In genomic region chr4:148443550-148444295, GRCh38 we compare ENCODE assay signal across 8 cellular contexts. TPM values are rescaled to one million over a fixed set of nuclear protein-coding genes. Genes with fewer than 3 reads are reported as not detected.
DNase-seq lines count a peak whose midpoint lies in the region; ATAC-seq and TF ChIP-seq lines count a peak whose summit lies in the region.

No MANE protein-coding gene starts in this region.

- TF ChIP-seq CTCF in GM10266 (IDR thresholded peaks at IDR 0.05; ENCODE audit: control insufficient read depth, insufficient read depth, low read depth, missing control alignments) = no peak
- no peak for TF ChIP-seq CTCF in activated B cell treated with CpG ODN at 0.5 μM for 24 hours (IDR thresholded peaks at IDR 0.05)
- no peak for TF ChIP-seq CTCF in choroid plexus epithelial cell (conservative IDR thresholded peaks at IDR 0.05; ENCODE audit: low read depth, low read length)

- H3K4me3 Mint-ChIP-seq in activated B cell treated with CpG ODN at 0.5 μM for 24 hours (peak overlapping the region; percentile 92), memory B cell (peak overlapping the region; percentile 99)
- H3K4me3 Mint-ChIP-seq in stimulated activated naive B cell treated with anti-CD40 and anti-IgM and Interleukin-4, amounts not matched to agents 10 μg/mL and 1 μg/mL and 100 μg/mL, for 72 hours = peak overlapping the region; percentile 95 to 96

- H3K4me1 Mint-ChIP-seq in activated B cell treated with CpG ODN at 0.5 μM for 24 hours = peaks cover 37% of the 10 kb centered on the region
- peaks cover 17% of the 10 kb centered on the region for H3K4me1 Mint-ChIP-seq in memory B cell
- H3K4me1 Mint-ChIP-seq in stimulated activated naive B cell treated with anti-CD40 and anti-IgM and Interleukin-4, amounts not matched to agents 10 μg/mL and 1 μg/mL and 100 μg/mL, for 72 hours = peaks cover 15 to 29% of the 10 kb centered on the region in 2 donors

- peak overlapping the region; percentile 97 for H3K27ac Mint-ChIP-seq in activated B cell treated with CpG ODN at 0.5 μM for 24 hours
- peak overlapping the region; percentile 98 for H3K27ac Mint-ChIP-seq in memory B cell
- H3K27ac Mint-ChIP-seq in stimulated activated naive B cell treated with anti-CD40 and anti-IgM and Interleukin-4, amounts not matched to agents 10 μg/mL and 1 μg/mL and 100 μg/mL, for 72 hours = peak overlapping the region; percentile 97

- CTCF ChIA-PET in activated B cell treated with CpG ODN at 0.5 μM for 24 hours (lab: Charles Lee) = no interaction called here

- POLR2A ChIA-PET in activated B cell treated with CpG ODN at 0.5 μM for 24 hours (lab: Charles Lee) = interaction anchor here (0.6 to 2.4 kb wide), 9 partner anchors 11 to 1634 kb away, joined by 3 to 12 read pairs (median 4); partner anchors contain the start of genes DCLK2, PRMT9 and TMEM184C

- H3K27me3 Mint-ChIP-seq in activated B cell treated with CpG ODN at 0.5 μM for 24 hours (peaks cover 2% of the 10 kb centered on the region), memory B cell (peaks cover 2% of the 10 kb centered on the region)
- H3K27me3 Mint-ChIP-seq in stimulated activated naive B cell treated with anti-CD40 and anti-IgM and Interleukin-4, amounts not matched to agents 10 μg/mL and 1 μg/mL and 100 μg/mL, for 72 hours = no peaks in the 10 kb centered on the region

- H3K9me3 Mint-ChIP-seq in activated B cell treated with CpG ODN at 0.5 μM for 24 hours (no peaks in the 10 kb centered on the region), memory B cell (no peaks in the 10 kb centered on the region)
- no peaks in the 10 kb centered on the region for H3K9me3 Mint-ChIP-seq in stimulated activated naive B cell treated with anti-CD40 and anti-IgM and Interleukin-4, amounts not matched to agents 10 μg/mL and 1 μg/mL and 100 μg/mL, for 72 hours

- ATAC-seq in activated B cell treated with CpG ODN at 0.5 μM for 24 hours (ENCODE audit: low read depth) (no peak), memory B cell (ENCODE audit: low read depth) (no peak), GM21737 (IDR thresholded peaks at IDR 0.05; ENCODE audit: unreplicated experiment) (no peak), GM19467 (IDR thresholded peaks at IDR 0.05; ENCODE audit: unreplicated experiment) (no peak)
- ATAC-seq in stimulated activated naive B cell treated with anti-CD40 and anti-IgM and Interleukin-4, amounts not matched to agents 10 μg/mL and 1 μg/mL and 100 μg/mL, for 72 hours (replicated peaks) = no peak

- H3K36me3 Mint-ChIP-seq in activated B cell treated with CpG ODN at 0.5 μM for 24 hours (ENCODE audit: low read depth) (peaks cover 5% of the 10 kb centered on the region), memory B cell (no peaks in the 10 kb centered on the region)
- peaks cover 1 to 4% of the 10 kb centered on the region in 2 donors for H3K36me3 Mint-ChIP-seq in stimulated activated naive B cell treated with anti-CD40 and anti-IgM and Interleukin-4, amounts not matched to agents 10 μg/mL and 1 μg/mL and 100 μg/mL, for 72 hours

- DNase-seq in GM10266 (ENCODE audit: extremely low spot score) (peak; percentile 24), activated B cell treated with CpG ODN at 0.5 μM for 24 hours (peak; percentile 43), choroid plexus epithelial cell (ENCODE audit: low read depth) (no peak), memory B cell (ENCODE audit: low spot score in 2 of 2) (peak; percentile 20 to 48), globus pallidus (ENCODE audit: low spot score) (no peak)
- peak; percentile 21 for DNase-seq in stimulated activated naive B cell treated with anti-CD40 and anti-IgM and Interleukin-4, amounts not matched to agents 10 μg/mL and 1 μg/mL and 100 μg/mL, for 72 hours

- intact Hi-C loops in activated B cell treated with CpG ODN at 0.5 μM for 24 hours (cut with micrococcal nuclease) = loop anchor here (5.0 kb wide), 2 partner anchors 826 to 1639 kb away; partner anchors contain the start of gene TMEM184C

- H3K4me3 ChIP-seq in choroid plexus epithelial cell (ENCODE audit: low read depth, low read length) = peak overlapping the region; percentile 80

RNA-seq across cellular contexts. Expression of gene NR3C2, which starts 1.5 kb away (rescaled TPM):
- 3.9 and 4.5 TPM in 2 replicates for total RNA-seq in activated B cell treated with CpG ODN at 0.5 μM for 24 hours

Comparison
In these comparisons a context has a peak if more than half of its experiments do, and no peak if none do; other contexts are left out.
1. DNase-seq: peak in GM10266 (single experiment), activated B cell treated with CpG ODN at 0.5 μM for 24 hours (single experiment), memory B cell (2 of 2) and stimulated activated naive B cell treated with anti-CD40 and anti-IgM and Interleukin-4, amounts not matched to agents 10 μg/mL and 1 μg/mL and 100 μg/mL, for 72 hours (single experiment); none in choroid plexus epithelial cell (single experiment) and globus pallidus (single experiment).
2. Peak in every context shown above with its lines, with median percentiles within 50 percentile points of each other: H3K27ac Mint-ChIP-seq and H3K4me3 Mint-ChIP-seq.